1 cellular context compared by ENCODE assay signal in the genomic region with DNA sequence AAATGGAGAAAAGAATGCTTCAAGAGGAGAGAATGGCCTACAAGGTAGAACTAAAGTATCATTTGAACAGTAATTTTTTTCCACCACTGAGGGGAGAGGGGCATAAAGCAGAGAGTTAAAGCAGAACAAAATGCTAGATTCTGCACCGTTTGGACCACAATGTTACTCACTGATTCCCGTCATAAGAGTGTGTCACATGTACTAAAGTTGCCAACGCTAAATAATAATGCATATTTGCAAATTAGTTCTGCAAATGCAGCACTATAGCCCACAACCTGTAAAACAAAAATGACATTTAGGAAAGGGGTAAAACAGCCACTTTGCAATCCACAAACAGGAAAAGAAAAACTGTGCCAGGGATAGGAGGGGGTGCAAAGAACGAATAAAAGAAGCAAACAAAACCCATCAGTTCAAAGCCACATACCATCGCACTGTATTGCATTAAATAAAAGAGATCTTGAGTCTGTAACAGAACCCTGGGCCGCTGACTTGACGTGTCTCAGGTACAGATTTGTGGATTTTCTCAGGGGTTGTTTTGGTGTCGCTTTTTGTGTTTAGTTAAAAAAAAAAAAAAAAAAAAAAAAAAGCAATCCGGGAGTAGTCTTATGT.
TF ChIP-seq lines count a peak whose summit lies in the region.

No MANE protein-coding gene starts in this region.

TF ChIP-seq in GM23338, 12 proteins besides CTCF, POLR2A, EP300 and RAD21 (continued from another document):
- TF ChIP-seq ZNF331 (CRISPR knock-in tag; IDR thresholded peaks at IDR 0.05; ENCODE audit: low read depth) (no peak), EZH2phosphoT487 (IDR thresholded peaks at IDR 0.05; ENCODE audit: unreplicated experiment) (no peak), EZH2 (IDR thresholded peaks at IDR 0.05; ENCODE audit: low read depth, unreplicated experiment) (no peak), CREB1 (CRISPR knock-in tag; IDR thresholded peaks at IDR 0.05; ENCODE audit: low read depth) (no peak), JUNB (IDR thresholded peaks at IDR 0.05; ENCODE audit: unreplicated experiment) (no peak), STAT1 (IDR thresholded peaks at IDR 0.05; ENCODE audit: unreplicated experiment) (no peak)
- TF ChIP-seq, protein P1, sequence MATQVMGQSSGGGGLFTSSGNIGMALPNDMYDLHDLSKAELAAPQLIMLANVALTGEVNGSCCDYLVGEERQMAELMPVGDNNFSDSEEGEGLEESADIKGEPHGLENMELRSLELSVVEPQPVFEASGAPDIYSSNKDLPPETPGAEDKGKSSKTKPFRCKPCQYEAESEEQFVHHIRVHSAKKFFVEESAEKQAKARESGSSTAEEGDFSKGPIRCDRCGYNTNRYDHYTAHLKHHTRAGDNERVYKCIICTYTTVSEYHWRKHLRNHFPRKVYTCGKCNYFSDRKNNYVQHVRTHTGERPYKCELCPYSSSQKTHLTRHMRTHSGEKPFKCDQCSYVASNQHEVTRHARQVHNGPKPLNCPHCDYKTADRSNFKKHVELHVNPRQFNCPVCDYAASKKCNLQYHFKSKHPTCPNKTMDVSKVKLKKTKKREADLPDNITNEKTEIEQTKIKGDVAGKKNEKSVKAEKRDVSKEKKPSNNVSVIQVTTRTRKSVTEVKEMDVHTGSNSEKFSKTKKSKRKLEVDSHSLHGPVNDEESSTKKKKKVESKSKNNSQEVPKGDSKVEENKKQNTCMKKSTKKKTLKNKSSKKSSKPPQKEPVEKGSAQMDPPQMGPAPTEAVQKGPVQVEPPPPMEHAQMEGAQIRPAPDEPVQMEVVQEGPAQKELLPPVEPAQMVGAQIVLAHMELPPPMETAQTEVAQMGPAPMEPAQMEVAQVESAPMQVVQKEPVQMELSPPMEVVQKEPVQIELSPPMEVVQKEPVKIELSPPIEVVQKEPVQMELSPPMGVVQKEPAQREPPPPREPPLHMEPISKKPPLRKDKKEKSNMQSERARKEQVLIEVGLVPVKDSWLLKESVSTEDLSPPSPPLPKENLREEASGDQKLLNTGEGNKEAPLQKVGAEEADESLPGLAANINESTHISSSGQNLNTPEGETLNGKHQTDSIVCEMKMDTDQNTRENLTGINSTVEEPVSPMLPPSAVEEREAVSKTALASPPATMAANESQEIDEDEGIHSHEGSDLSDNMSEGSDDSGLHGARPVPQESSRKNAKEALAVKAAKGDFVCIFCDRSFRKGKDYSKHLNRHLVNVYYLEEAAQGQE (IDR thresholded peaks at IDR 0.05; ENCODE audit: unreplicated experiment): no peak
- TF ChIP-seq, protein P2, sequence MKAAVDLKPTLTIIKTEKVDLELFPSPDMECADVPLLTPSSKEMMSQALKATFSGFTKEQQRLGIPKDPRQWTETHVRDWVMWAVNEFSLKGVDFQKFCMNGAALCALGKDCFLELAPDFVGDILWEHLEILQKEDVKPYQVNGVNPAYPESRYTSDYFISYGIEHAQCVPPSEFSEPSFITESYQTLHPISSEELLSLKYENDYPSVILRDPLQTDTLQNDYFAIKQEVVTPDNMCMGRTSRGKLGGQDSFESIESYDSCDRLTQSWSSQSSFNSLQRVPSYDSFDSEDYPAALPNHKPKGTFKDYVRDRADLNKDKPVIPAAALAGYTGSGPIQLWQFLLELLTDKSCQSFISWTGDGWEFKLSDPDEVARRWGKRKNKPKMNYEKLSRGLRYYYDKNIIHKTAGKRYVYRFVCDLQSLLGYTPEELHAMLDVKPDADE (IDR thresholded peaks at IDR 0.05): no peak
